ENCODE assay signal across 8 cellular contexts in the genomic region with DNA sequence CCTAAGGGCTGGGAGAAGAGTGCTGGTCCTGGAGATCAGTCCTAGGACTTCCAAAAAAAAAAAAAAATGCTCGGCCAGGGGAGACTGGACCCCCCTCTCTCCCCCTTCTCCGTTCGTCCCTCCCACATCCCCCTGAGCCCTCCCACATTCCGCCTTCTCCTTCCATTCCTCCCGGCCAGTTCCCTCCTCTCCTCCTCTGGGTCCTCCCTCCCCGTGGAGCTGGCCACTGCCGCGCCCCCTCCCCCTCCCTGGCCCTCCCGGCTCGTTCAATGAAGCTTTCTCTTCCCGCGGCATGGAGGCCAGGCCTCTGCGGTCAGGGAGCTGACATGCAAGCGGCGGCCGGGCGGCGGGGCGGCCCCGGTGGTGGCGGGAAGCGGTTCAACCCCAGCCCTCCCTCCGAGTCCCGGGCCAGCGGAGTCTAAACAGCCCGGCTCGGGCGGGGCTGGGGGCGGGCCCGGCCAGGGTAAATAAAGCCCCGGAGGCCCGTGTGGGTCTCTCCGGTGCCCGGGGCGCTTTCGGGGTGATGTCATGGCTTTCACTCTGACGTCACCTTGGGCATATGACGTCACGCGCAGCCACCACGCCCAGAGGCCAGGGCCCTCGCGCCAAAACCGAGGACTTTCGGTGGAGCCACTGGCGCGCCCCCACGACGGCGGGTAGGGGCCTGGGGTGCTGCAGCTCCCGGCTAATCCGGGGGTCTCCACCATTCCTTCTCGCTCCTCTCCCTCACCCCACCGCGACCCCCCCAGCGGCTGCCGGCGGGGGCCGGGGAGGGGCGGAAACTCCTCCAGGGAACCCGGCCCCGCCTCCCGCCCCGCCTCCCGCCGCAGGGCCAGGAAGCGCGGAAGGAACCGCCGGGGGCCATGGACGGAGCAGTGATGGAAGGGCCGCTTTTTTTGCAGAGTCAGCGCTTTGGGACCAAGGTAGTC. TPM values are rescaled to one million over a fixed set of nuclear protein-coding genes. Genes with fewer than 3 reads are reported as not detected.
A peak's percentile ranks its signal among the peaks of the same experiment; 100 is the strongest.
DNase-seq lines count a peak whose midpoint lies in the region; ATAC-seq and TF ChIP-seq lines count a peak whose summit lies in the region.

A gene (plus strand): TSS at position 829 of the 929 bp plus-strand sequence. CDS start 35 bp downstream, at position 864.
A gene with protein sequence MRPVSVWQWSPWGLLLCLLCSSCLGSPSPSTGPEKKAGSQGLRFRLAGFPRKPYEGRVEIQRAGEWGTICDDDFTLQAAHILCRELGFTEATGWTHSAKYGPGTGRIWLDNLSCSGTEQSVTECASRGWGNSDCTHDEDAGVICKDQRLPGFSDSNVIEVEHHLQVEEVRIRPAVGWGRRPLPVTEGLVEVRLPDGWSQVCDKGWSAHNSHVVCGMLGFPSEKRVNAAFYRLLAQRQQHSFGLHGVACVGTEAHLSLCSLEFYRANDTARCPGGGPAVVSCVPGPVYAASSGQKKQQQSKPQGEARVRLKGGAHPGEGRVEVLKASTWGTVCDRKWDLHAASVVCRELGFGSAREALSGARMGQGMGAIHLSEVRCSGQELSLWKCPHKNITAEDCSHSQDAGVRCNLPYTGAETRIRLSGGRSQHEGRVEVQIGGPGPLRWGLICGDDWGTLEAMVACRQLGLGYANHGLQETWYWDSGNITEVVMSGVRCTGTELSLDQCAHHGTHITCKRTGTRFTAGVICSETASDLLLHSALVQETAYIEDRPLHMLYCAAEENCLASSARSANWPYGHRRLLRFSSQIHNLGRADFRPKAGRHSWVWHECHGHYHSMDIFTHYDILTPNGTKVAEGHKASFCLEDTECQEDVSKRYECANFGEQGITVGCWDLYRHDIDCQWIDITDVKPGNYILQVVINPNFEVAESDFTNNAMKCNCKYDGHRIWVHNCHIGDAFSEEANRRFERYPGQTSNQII (minus strand): TSS at position 51 of the 929 bp plus-strand sequence. CDS start 1,308 bp downstream, outside the sequence.

- peak within 1 kb of the TSS; percentile 76 for H3K27ac ChIP-seq in DND-41 (ENCODE audit: low read length)
- peak within 1 kb of the TSS; percentile 85 to 89 for H3K27ac ChIP-seq in right atrium auricular region
- peak within 1 kb of the TSS; percentile 84 for H3K27ac ChIP-seq in rectal smooth muscle tissue (ENCODE audit: low read depth, low read length)
- peak within 1 kb of the TSS; percentile 84 to 88 for H3K27ac ChIP-seq in uterus

- peak in 1 of 2 donors; percentile 20 for TF ChIP-seq POLR2A in uterus (IDR thresholded peaks at IDR 0.05)

- H3K36me3 Mint-ChIP-seq in T-helper 1 cell treated with Interleukin-12 subunit alpha and Interleukin-12 subunit beta and Interleukin-4 antibody, amounts not matched to agents 30 μg/mL and 1 μg/mL, for 36 hours (ENCODE audit: low read depth) = peaks cover 11% of the 10 kb centered on the region

- peak within 1 kb of the TSS; percentile 77 for H3K9ac ChIP-seq in DND-41 (ENCODE audit: low read depth, low read length)
- peak within 1 kb of the TSS; percentile 80 for H3K9ac ChIP-seq in rectal smooth muscle tissue (ENCODE audit: low read length)

- DNase-seq in DND-41 (peak; percentile 86), Kasumi-1 (lab: John Stamatoyannopoulos, UW) (peak; percentile 62 to 65), amniotic stem cell (lab: John Stamatoyannopoulos, UW) (peak; percentile 73), right atrium auricular region (ENCODE audit: low spot score) (peak; percentile 88), uterus (peak; percentile 87 to 89)

- no peaks in the 10 kb centered on the region for H3K27me3 ChIP-seq in DND-41 (ENCODE audit: insufficient read depth, low read length, poor library complexity)
- no peaks in the 10 kb centered on the region for H3K27me3 ChIP-seq in right atrium auricular region
- no peaks in the 10 kb centered on the region for H3K27me3 ChIP-seq in rectal smooth muscle tissue (ENCODE audit: control insufficient read depth, insufficient read depth, low read length)
- H3K27me3 ChIP-seq in uterus = no peaks in the 10 kb centered on the region

- H3K9me3 Mint-ChIP-seq in T-helper 1 cell treated with Interleukin-12 subunit alpha and Interleukin-12 subunit beta and Interleukin-4 antibody, amounts not matched to agents 30 μg/mL and 1 μg/mL, for 36 hours = no peaks in the 10 kb centered on the region

- H3K9me3 ChIP-seq in DND-41 (ENCODE audit: insufficient read depth, low read length, severe bottlenecking) = no peaks in the 10 kb centered on the region
- no peaks in the 10 kb centered on the region for H3K9me3 ChIP-seq in right atrium auricular region
- no peaks in the 10 kb centered on the region for H3K9me3 ChIP-seq in uterus

- H3K4me3 Mint-ChIP-seq in T-helper 1 cell treated with Interleukin-12 subunit alpha and Interleukin-12 subunit beta and Interleukin-4 antibody, amounts not matched to agents 30 μg/mL and 1 μg/mL, for 36 hours = peak within 1 kb of the TSS; percentile 96

- H4K20me1 ChIP-seq in DND-41 (ENCODE audit: insufficient read depth, low read length) = peaks cover 14% of the 10 kb centered on the region; the same call in 1 of the 2 replicates

- peak within 1 kb of the TSS; percentile 94 for H3K27ac Mint-ChIP-seq in T-helper 1 cell treated with Interleukin-12 subunit alpha and Interleukin-12 subunit beta and Interleukin-4 antibody, amounts not matched to agents 30 μg/mL and 1 μg/mL, for 36 hours

- H3K79me2 ChIP-seq in DND-41 (ENCODE audit: insufficient read depth, low read length) = peaks cover 13% of the 10 kb centered on the region

- H3K4me2 ChIP-seq in DND-41 (ENCODE audit: insufficient read depth, low read length) = peak within 1 kb of the TSS; percentile 98

- H3K36me3 ChIP-seq in DND-41 (ENCODE audit: insufficient read depth, low read length) = peaks cover 11% of the 10 kb centered on the region
- no peaks in the 10 kb centered on the region for H3K36me3 ChIP-seq in right atrium auricular region
- no peaks in the 10 kb centered on the region for H3K36me3 ChIP-seq in rectal smooth muscle tissue (ENCODE audit: control insufficient read depth, insufficient read depth, low read length)
- H3K36me3 ChIP-seq in uterus = no peaks in the 10 kb centered on the region

- intact Hi-C loops in uterus (cut with DNase I; ENCODE audit: low total_unique reads) = no loop called here

- ATAC-seq in DND-41 (ENCODE audit: insufficient read depth, low read depth) (peak; percentile 84), GM21723 (IDR thresholded peaks at IDR 0.05; ENCODE audit: unreplicated experiment) (peak; percentile 59)

- peak within 1 kb of the TSS; percentile 87 for H2AFZ ChIP-seq in DND-41 (ENCODE audit: low read depth, low read length)

- H3K4me1 Mint-ChIP-seq in T-helper 1 cell treated with Interleukin-12 subunit alpha and Interleukin-12 subunit beta and Interleukin-4 antibody, amounts not matched to agents 30 μg/mL and 1 μg/mL, for 36 hours (ENCODE audit: low read depth) = peaks cover 23% of the 10 kb centered on the region

- H3K27me3 Mint-ChIP-seq in T-helper 1 cell treated with Interleukin-12 subunit alpha and Interleukin-12 subunit beta and Interleukin-4 antibody, amounts not matched to agents 30 μg/mL and 1 μg/mL, for 36 hours (ENCODE audit: low read depth) = peaks cover 14% of the 10 kb centered on the region

- TF ChIP-seq CTCF in DND-41 (IDR thresholded peaks at IDR 0.05; ENCODE audit: borderline replicate concordance, extremely low read depth, low read length, poor library complexity, severe bottlenecking) (no peak), right atrium auricular region (IDR thresholded peaks at IDR 0.05) (no peak), uterus (IDR thresholded peaks at IDR 0.05) (peak in 1 of 4 experiments; percentile 23)

- H3K4me3 ChIP-seq in DND-41 (ENCODE audit: low read depth in 1 of 2, low read length in 2 of 2) (peak within 1 kb of the TSS; percentile 55 to 83), right atrium auricular region (peak within 1 kb of the TSS; percentile 68 to 71), rectal smooth muscle tissue (ENCODE audit: low read length) (peak within 1 kb of the TSS; percentile 97), uterus (peak within 1 kb of the TSS; percentile 59 to 81)

- H3K4me1 ChIP-seq in DND-41 (ENCODE audit: insufficient read depth, low read length) = peaks cover 22% of the 10 kb centered on the region
- peaks cover 0 to 25% of the 10 kb centered on the region in 2 donors for H3K4me1 ChIP-seq in right atrium auricular region
- H3K4me1 ChIP-seq in rectal smooth muscle tissue (ENCODE audit: control insufficient read depth, insufficient read depth, low read length) = no peaks in the 10 kb centered on the region
- H3K4me1 ChIP-seq in uterus = peaks cover 0 to 12% of the 10 kb centered on the region in 2 donors

RNA-seq across cellular contexts. Expression of the first gene that starts in this region (rescaled TPM):
- 10 to 100 TPM in 1 of 2 donors, 1 to 10 TPM in 1; 4.9 to 10.3 TPM for total RNA-seq in right atrium auricular region
- total RNA-seq in uterus = 10 to 100 TPM in 3 of 4 donors, under 1 TPM in 1; 0.29 to 85.0 (median 13.8) TPM

RNA-seq across cellular contexts. Expression of the second gene that starts in this region (rescaled TPM):
- total RNA-seq in right atrium auricular region (1 to 10 TPM; 3.2 to 3.9 TPM), uterus (10 to 100 TPM in 3 of 4 donors, 1 to 10 TPM in 1; 9.5 to 26.5 (median 17.5) TPM)

Comparison
In these comparisons a context has a peak if more than half of its experiments do, and no peak if none do; other contexts are left out.
1. Peak in every context shown above with its lines: DNase-seq, ATAC-seq, H3K4me3 ChIP-seq and H3K27ac ChIP-seq.